In genomic region chr3:161975201-161975600, GRCh38 we compare ENCODE assay signal across 18 cellular contexts.
DNase-seq lines count a peak whose midpoint lies in the region; ATAC-seq and TF ChIP-seq lines count a peak whose summit lies in the region.
"Had no signal": no experiment of that assay in that cellular context is flagged by ENCODE, and none has a peak within 500 bp of the region (broad histone marks: within the 10 kb centered on the region; RNA-seq: fewer than 3 reads in every experiment).

No MANE protein-coding gene starts in this region.

- no peaks in the 10 kb centered on the region for H3K36me3 ChIP-seq in neuronal stem cell (replicated peaks in 1 of 2; ENCODE audit: control insufficient read depth in 2 of 2, insufficient read depth in 2 of 2, low read length in 2 of 2)
- H3K36me3 ChIP-seq in upper lobe of right lung, result no peaks in the 10 kb centered on the region
- H3K36me3 ChIP-seq: BLaER1 had no signal

- H3K27me3 ChIP-seq in neuronal stem cell (ENCODE audit: control insufficient read depth in 3 of 3, insufficient read depth in 3 of 3, low read depth in 1 of 3, low read length in 3 of 3), result no peaks in the 10 kb centered on the region
- H3K27me3 ChIP-seq in upper lobe of right lung, result no peaks in the 10 kb centered on the region
- H3K27me3 ChIP-seq: BLaER1 had no signal

- no peak overlapping the region for H2AK5ac ChIP-seq in neuronal stem cell (ENCODE audit: low read depth, low read length)

- WGBS in neuronal stem cell (ENCODE audit: extremely low coverage in 2 of 2, insufficient read length in 2 of 2, insufficient replicate concordance in 1 of 2), 2 donors, result no CpG with 5 or more reads among the region's 2 CpGs

- peak overlapping the region; percentile 58 for H2BK12ac ChIP-seq in neuronal stem cell (ENCODE audit: low read length)

- no peaks in the 10 kb centered on the region for H3K4me1 Mint-ChIP-seq in stimulated activated naive CD8-positive, alpha-beta T cell treated with anti-CD3 and anti-CD28 coated beads, Interleukin-15, amount 100 ng/mL, for 72 hours
- H3K4me1 Mint-ChIP-seq: B cell; CD8-positive, alpha-beta memory T cell; GM23338; H9 had no signal

- H3K27ac ChIP-seq in neuronal stem cell (replicated peaks; ENCODE audit: low read length), result no peak overlapping the region
- H3K27ac ChIP-seq in upper lobe of right lung, result no peak overlapping the region
- H3K27ac ChIP-seq: 22Rv1, BLaER1, C4-2B had no signal

- H4K91ac ChIP-seq in neuronal stem cell (ENCODE audit: low read depth, low read length, poor library complexity), result no peak overlapping the region

- no peaks in the 10 kb centered on the region for H3K79me1 ChIP-seq in neuronal stem cell (ENCODE audit: low read depth, low read length)

- H3K27me3 Mint-ChIP-seq in stimulated activated naive CD8-positive, alpha-beta T cell treated with anti-CD3 and anti-CD28 coated beads, Interleukin-15, amount 100 ng/mL, for 72 hours, result no peaks in the 10 kb centered on the region
- H3K27me3 Mint-ChIP-seq: B cell; CD4-positive, alpha-beta T cell; CD8-positive, alpha-beta memory T cell had no signal

- no peak overlapping the region for H3K4me3 Mint-ChIP-seq in stimulated activated naive CD8-positive, alpha-beta T cell treated with anti-CD3 and anti-CD28 coated beads, Interleukin-15, amount 100 ng/mL, for 72 hours
- H3K4me3 Mint-ChIP-seq: B cell; CD4-positive, alpha-beta T cell; CD8-positive, alpha-beta memory T cell; GM23338; H9 had no signal

- peak overlapping the region; percentile 47 for H2BK120ac ChIP-seq in neuronal stem cell (ENCODE audit: low read depth, low read length)

- no peak for DNase-seq in stimulated activated naive CD8-positive, alpha-beta T cell treated with anti-CD3 and anti-CD28 coated beads, Interleukin-15, amount 100 ng/mL, for 72 hours
- no peak for DNase-seq in stimulated activated naive CD8-positive, alpha-beta T cell treated with anti-CD3 and anti-CD28 coated beads, Interleukin-15, Interleukin-2, amounts not matched to agents 100 U/mL and 50 U/mL, for 24 hours
- no peak for DNase-seq in neuronal stem cell (ENCODE audit: low spot score)
- no peak for DNase-seq in upper lobe of right lung
- DNase-seq: CD4-positive, alpha-beta T cell; CD8-positive, alpha-beta memory T cell; DMS53; DMS79 treated with DMSO at 0.1 percent for 48 hours; GF-D8; H9 had no signal

- intact Hi-C loops in upper lobe of right lung (cut with DNase I), result no loop called here

- peak overlapping the region; percentile 65 for H3K23ac ChIP-seq in neuronal stem cell (ENCODE audit: low read depth, low read length, poor library complexity)

- no peak overlapping the region for H2BK15ac ChIP-seq in neuronal stem cell (ENCODE audit: low read length)

- H3K18ac ChIP-seq in neuronal stem cell (ENCODE audit: low read length), result peak overlapping the region; percentile 65

- no peak overlapping the region for H3K4ac ChIP-seq in neuronal stem cell (ENCODE audit: low read length)

- H3K27ac Mint-ChIP-seq in stimulated activated naive CD8-positive, alpha-beta T cell treated with anti-CD3 and anti-CD28 coated beads, Interleukin-15, amount 100 ng/mL, for 72 hours, result no peak overlapping the region
- H3K27ac Mint-ChIP-seq: B cell; CD4-positive, alpha-beta T cell; GM23338; H9 had no signal

- H3K4me1 ChIP-seq in neuronal stem cell (ENCODE audit: control insufficient read depth in 2 of 2, insufficient read depth in 1 of 2, low read depth in 1 of 2, low read length in 2 of 2) (peaks cover 2 to 4% of the 10 kb centered on the region in 2 donors), upper lobe of right lung (no peaks in the 10 kb centered on the region)

- ATAC-seq in stimulated activated naive CD8-positive, alpha-beta T cell treated with anti-CD3 and anti-CD28 coated beads, Interleukin-15, amount 100 ng/mL, for 72 hours, result peak; percentile 33
- no peak for ATAC-seq in stimulated activated naive CD8-positive, alpha-beta T cell treated with anti-CD3 and anti-CD28 coated beads, Interleukin-15, Interleukin-2, amounts not matched to agents 100 U/mL and 50 U/mL, for 24 hours
- ATAC-seq in upper lobe of right lung (peak; percentile 14), HG03139 (IDR thresholded peaks at IDR 0.05; ENCODE audit: unreplicated experiment) (no peak), GM18519 (IDR thresholded peaks at IDR 0.05; ENCODE audit: low FRiP score, unreplicated experiment) (no peak)
- ATAC-seq: GM23338, HCT116 had no signal

- H2AFZ ChIP-seq in neuronal stem cell (ENCODE audit: low read length), result no peak overlapping the region
- H2AFZ ChIP-seq: GM23338 had no signal

- H3K9me3 ChIP-seq in neuronal stem cell (replicated peaks in 1 of 2; ENCODE audit: control insufficient read depth in 2 of 2, insufficient read depth in 1 of 2, low read depth in 1 of 2, low read length in 2 of 2) (peaks cover 7 to 12% of the 10 kb centered on the region in 2 donors), upper lobe of right lung (no peaks in the 10 kb centered on the region)

- H2BK5ac ChIP-seq in neuronal stem cell (ENCODE audit: low read length), result no peak overlapping the region

- peak overlapping the region; percentile 92 for H4K8ac ChIP-seq in neuronal stem cell (ENCODE audit: low read depth, low read length)

- no peaks in the 10 kb centered on the region for H3K9me3 Mint-ChIP-seq in stimulated activated naive CD8-positive, alpha-beta T cell treated with anti-CD3 and anti-CD28 coated beads, Interleukin-15, amount 100 ng/mL, for 72 hours

- H3K4me2 ChIP-seq in neuronal stem cell (ENCODE audit: insufficient read depth, low read length, poor library complexity, severe bottlenecking), result no peak overlapping the region
- H3K4me2 ChIP-seq: BLaER1, GM23338 had no signal

- no peak for TF ChIP-seq CTCF in upper lobe of right lung (IDR thresholded peaks at IDR 0.05)

- peak overlapping the region; percentile 70 for H3K9ac ChIP-seq in neuronal stem cell (ENCODE audit: low read depth, low read length, poor library complexity)
- H3K9ac ChIP-seq: BLaER1 had no signal

- peak overlapping the region; percentile 56 for H3K14ac ChIP-seq in neuronal stem cell (ENCODE audit: low read length)

- no peak overlapping the region for H3K4me3 ChIP-seq in neuronal stem cell (ENCODE audit: low read length in 2 of 2)
- H3K4me3 ChIP-seq in upper lobe of right lung, result no peak overlapping the region
- H3K4me3 ChIP-seq: BLaER1, GM23338 had no signal

Comparison
In these comparisons a context has a peak if more than half of its experiments do, and no peak if none do; other contexts are left out.
1. ATAC-seq: peak in stimulated activated naive CD8-positive, alpha-beta T cell treated with anti-CD3 and anti-CD28 coated beads, Interleukin-15, amount 100 ng/mL, for 72 hours (single experiment) and upper lobe of right lung (single experiment); none in stimulated activated naive CD8-positive, alpha-beta T cell treated with anti-CD3 and anti-CD28 coated beads, Interleukin-15, Interleukin-2, amounts not matched to agents 100 U/mL and 50 U/mL, for 24 hours (single experiment), HG03139 (single experiment) and GM18519 (single experiment).